ENCODE assay signal across 1 cellular context in the genomic region with DNA sequence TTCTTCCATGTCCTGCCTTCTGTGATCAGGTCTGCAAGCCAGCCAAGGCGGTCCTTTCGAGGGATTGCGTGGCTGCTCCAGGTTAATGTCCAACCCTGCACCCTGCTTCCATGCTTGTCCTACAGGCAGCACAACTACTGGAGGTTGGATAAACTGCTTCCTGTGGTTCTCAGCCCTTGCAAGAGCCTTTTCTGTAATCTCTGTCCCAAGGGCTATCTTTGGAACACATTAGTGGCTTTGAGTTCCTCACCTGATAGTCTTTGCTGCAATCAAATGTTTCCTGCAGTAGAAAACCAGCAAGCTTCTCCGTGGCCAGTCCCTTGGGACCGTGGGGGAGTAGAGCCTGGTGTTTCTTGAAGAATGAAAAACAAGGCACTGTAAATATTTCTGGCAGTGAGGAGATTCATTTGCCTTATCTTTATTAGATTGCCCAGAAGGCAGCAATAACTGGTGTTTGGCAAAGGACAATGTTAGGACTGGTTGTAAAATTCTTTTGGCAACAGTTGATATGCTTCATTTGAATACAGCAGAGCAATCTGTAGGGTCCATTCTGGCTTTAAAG.
TF ChIP-seq lines count a peak whose summit lies in the region.

No MANE protein-coding gene starts in this region.

TF ChIP-seq in HEK293, 187 proteins besides CTCF, POLR2A, EP300 and RAD21 (continued from another document and continues in another):
- TF ChIP-seq, protein P1, sequence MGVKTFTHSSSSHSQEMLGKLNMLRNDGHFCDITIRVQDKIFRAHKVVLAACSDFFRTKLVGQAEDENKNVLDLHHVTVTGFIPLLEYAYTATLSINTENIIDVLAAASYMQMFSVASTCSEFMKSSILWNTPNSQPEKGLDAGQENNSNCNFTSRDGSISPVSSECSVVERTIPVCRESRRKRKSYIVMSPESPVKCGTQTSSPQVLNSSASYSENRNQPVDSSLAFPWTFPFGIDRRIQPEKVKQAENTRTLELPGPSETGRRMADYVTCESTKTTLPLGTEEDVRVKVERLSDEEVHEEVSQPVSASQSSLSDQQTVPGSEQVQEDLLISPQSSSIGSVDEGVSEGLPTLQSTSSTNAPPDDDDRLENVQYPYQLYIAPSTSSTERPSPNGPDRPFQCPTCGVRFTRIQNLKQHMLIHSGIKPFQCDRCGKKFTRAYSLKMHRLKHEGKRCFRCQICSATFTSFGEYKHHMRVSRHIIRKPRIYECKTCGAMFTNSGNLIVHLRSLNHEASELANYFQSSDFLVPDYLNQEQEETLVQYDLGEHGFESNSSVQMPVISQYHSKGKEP (tag by site-specific recombination; IDR thresholded peaks at IDR 0.05): peak; percentile 90
- TF ChIP-seq ZNF776 (tag by site-specific recombination; IDR thresholded peaks at IDR 0.05; ENCODE audit: borderline replicate concordance): no peak
- no peak for TF ChIP-seq ZNF791 (tag by site-specific recombination; IDR thresholded peaks at IDR 0.05)
- TF ChIP-seq, protein P2, sequence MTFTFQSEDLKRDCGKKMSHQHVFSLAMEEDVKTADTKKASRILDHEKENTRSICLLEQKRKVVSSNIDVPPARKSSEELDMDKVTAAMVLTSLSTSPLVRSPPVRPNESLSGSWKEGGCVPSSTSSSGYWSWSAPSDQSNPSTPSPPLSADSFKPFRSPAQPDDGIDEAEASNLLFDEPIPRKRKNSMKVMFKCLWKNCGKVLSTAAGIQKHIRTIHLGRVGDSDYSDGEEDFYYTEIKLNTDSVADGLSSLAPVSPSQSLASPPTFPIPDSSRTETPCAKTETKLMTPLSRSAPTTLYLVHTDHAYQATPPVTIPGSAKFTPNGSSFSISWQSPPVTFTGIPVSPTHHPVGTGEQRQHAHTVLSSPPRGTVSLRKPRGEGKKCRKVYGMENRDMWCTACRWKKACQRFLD (tag by site-specific recombination; IDR thresholded peaks at IDR 0.05): no peak
- no peak for TF ChIP-seq ZBTB48 (tag by site-specific recombination; IDR thresholded peaks at IDR 0.05)
- no peak for TF ChIP-seq ZNF239 (tag by site-specific recombination; IDR thresholded peaks at IDR 0.05)
- TF ChIP-seq GLI2 (tag by site-specific recombination; IDR thresholded peaks at IDR 0.05; ENCODE audit: borderline replicate concordance, low read depth): no peak
- TF ChIP-seq, protein P3, sequence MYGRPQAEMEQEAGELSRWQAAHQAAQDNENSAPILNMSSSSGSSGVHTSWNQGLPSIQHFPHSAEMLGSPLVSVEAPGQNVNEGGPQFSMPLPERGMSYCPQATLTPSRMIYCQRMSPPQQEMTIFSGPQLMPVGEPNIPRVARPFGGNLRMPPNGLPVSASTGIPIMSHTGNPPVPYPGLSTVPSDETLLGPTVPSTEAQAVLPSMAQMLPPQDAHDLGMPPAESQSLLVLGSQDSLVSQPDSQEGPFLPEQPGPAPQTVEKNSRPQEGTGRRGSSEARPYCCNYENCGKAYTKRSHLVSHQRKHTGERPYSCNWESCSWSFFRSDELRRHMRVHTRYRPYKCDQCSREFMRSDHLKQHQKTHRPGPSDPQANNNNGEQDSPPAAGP (tag by site-specific recombination; IDR thresholded peaks at IDR 0.05): no peak
- TF ChIP-seq SCRT1 (tag by site-specific recombination; IDR thresholded peaks at IDR 0.05; ENCODE audit: borderline replicate concordance): peak; percentile 93
- TF ChIP-seq WT1 (tag by site-specific recombination; IDR thresholded peaks at IDR 0.05): no peak
- TF ChIP-seq ZNF354C (tag by site-specific recombination; IDR thresholded peaks at IDR 0.05; ENCODE audit: borderline replicate concordance, low read depth): no peak
- TF ChIP-seq, protein P4, sequence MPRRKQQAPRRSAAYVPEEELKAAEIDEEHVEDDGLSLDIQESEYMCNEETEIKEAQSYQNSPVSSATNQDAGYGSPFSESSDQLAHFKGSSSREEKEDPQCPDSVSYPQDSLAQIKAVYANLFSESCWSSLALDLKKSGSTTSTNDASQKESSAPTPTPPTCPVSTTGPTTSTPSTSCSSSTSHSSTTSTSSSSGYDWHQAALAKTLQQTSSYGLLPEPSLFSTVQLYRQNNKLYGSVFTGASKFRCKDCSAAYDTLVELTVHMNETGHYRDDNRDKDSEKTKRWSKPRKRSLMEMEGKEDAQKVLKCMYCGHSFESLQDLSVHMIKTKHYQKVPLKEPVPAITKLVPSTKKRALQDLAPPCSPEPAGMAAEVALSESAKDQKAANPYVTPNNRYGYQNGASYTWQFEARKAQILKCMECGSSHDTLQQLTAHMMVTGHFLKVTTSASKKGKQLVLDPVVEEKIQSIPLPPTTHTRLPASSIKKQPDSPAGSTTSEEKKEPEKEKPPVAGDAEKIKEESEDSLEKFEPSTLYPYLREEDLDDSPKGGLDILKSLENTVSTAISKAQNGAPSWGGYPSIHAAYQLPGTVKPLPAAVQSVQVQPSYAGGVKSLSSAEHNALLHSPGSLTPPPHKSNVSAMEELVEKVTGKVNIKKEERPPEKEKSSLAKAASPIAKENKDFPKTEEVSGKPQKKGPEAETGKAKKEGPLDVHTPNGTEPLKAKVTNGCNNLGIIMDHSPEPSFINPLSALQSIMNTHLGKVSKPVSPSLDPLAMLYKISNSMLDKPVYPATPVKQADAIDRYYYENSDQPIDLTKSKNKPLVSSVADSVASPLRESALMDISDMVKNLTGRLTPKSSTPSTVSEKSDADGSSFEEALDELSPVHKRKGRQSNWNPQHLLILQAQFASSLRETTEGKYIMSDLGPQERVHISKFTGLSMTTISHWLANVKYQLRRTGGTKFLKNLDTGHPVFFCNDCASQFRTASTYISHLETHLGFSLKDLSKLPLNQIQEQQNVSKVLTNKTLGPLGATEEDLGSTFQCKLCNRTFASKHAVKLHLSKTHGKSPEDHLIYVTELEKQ (tag by site-specific recombination; IDR thresholded peaks at IDR 0.05; ENCODE audit: borderline replicate concordance): no peak
- TF ChIP-seq ZNF112 (tag by site-specific recombination; IDR thresholded peaks at IDR 0.05): no peak
- TF ChIP-seq, protein P5, sequence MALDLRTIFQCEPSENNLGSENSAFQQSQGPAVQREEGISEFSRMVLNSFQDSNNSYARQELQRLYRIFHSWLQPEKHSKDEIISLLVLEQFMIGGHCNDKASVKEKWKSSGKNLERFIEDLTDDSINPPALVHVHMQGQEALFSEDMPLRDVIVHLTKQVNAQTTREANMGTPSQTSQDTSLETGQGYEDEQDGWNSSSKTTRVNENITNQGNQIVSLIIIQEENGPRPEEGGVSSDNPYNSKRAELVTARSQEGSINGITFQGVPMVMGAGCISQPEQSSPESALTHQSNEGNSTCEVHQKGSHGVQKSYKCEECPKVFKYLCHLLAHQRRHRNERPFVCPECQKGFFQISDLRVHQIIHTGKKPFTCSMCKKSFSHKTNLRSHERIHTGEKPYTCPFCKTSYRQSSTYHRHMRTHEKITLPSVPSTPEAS (tag by site-specific recombination; IDR thresholded peaks at IDR 0.05): no peak
- no peak for TF ChIP-seq ZNF350 (tag by site-specific recombination; IDR thresholded peaks at IDR 0.05)
- TF ChIP-seq HOXC10 (CRISPR knock-in tag; IDR thresholded peaks at IDR 0.05): no peak
- no peak for TF ChIP-seq ZFP69B (tag by site-specific recombination; IDR thresholded peaks at IDR 0.05)
- peak; percentile 97 for TF ChIP-seq TRIM28 (IDR thresholded peaks at IDR 0.05; ENCODE audit: borderline replicate concordance, low read length)
- TF ChIP-seq, protein P6, sequence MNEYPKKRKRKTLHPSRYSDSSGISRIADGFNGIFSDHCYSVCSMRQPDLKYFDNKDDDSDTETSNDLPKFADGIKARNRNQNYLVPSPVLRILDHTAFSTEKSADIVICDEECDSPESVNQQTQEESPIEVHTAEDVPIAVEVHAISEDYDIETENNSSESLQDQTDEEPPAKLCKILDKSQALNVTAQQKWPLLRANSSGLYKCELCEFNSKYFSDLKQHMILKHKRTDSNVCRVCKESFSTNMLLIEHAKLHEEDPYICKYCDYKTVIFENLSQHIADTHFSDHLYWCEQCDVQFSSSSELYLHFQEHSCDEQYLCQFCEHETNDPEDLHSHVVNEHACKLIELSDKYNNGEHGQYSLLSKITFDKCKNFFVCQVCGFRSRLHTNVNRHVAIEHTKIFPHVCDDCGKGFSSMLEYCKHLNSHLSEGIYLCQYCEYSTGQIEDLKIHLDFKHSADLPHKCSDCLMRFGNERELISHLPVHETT (tag by site-specific recombination; IDR thresholded peaks at IDR 0.05): no peak
- no peak for TF ChIP-seq MEIS1 (CRISPR knock-in tag; IDR thresholded peaks at IDR 0.05; ENCODE audit: borderline replicate concordance)
- TF ChIP-seq SCRT2 (tag by site-specific recombination; IDR thresholded peaks at IDR 0.05): no peak
- no peak for TF ChIP-seq ZNF549 (tag by site-specific recombination; IDR thresholded peaks at IDR 0.05)
- TF ChIP-seq, protein P7, sequence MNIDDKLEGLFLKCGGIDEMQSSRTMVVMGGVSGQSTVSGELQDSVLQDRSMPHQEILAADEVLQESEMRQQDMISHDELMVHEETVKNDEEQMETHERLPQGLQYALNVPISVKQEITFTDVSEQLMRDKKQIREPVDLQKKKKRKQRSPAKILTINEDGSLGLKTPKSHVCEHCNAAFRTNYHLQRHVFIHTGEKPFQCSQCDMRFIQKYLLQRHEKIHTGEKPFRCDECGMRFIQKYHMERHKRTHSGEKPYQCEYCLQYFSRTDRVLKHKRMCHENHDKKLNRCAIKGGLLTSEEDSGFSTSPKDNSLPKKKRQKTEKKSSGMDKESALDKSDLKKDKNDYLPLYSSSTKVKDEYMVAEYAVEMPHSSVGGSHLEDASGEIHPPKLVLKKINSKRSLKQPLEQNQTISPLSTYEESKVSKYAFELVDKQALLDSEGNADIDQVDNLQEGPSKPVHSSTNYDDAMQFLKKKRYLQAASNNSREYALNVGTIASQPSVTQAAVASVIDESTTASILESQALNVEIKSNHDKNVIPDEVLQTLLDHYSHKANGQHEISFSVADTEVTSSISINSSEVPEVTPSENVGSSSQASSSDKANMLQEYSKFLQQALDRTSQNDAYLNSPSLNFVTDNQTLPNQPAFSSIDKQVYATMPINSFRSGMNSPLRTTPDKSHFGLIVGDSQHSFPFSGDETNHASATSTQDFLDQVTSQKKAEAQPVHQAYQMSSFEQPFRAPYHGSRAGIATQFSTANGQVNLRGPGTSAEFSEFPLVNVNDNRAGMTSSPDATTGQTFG (tag by site-specific recombination; IDR thresholded peaks at IDR 0.05; ENCODE audit: borderline replicate concordance): no peak
- TF ChIP-seq RBAK (tag by site-specific recombination; IDR thresholded peaks at IDR 0.05): no peak
- TF ChIP-seq ZNF660 (tag by site-specific recombination; IDR thresholded peaks at IDR 0.05): no peak
- no peak for TF ChIP-seq EGR2 (tag by site-specific recombination; IDR thresholded peaks at IDR 0.05; ENCODE audit: low read depth)
- TF ChIP-seq, protein P8, sequence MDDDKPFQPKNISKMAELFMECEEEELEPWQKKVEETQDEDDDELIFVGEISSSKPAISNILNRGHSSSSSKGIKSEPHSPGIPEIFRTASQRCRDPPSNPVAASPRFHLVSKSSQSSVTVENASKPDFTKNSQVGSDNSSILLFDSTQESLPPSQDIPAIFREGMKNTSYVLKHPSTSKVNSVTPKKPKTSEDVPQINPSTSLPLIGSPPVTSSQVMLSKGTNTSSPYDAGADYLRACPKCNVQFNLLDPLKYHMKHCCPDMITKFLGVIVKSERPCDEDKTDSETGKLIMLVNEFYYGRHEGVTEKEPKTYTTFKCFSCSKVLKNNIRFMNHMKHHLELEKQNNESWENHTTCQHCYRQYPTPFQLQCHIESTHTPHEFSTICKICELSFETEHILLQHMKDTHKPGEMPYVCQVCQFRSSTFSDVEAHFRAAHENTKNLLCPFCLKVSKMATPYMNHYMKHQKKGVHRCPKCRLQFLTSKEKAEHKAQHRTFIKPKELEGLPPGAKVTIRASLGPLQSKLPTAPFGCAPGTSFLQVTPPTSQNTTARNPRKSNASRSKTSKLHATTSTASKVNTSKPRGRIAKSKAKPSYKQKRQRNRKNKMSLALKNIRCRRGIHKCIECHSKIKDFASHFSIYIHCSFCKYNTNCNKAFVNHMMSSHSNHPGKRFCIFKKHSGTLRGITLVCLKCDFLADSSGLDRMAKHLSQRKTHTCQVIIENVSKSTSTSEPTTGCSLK (tag by site-specific recombination; IDR thresholded peaks at IDR 0.05): no peak
- no peak for TF ChIP-seq ZNF221 (tag by site-specific recombination; IDR thresholded peaks at IDR 0.05; ENCODE audit: borderline replicate concordance)
- 0 out of 2 replicates have a peak, but pooled peaks have one; percentile 25 for TF ChIP-seq ZNF664 (tag by site-specific recombination; IDR thresholded peaks at IDR 0.05)
- no peak for TF ChIP-seq KLF10 (tag by site-specific recombination; IDR thresholded peaks at IDR 0.05)
- no peak for TF ChIP-seq GLIS2 (tag by site-specific recombination; IDR thresholded peaks at IDR 0.05)
- TF ChIP-seq ZNF501 (tag by site-specific recombination; IDR thresholded peaks at IDR 0.05): 0 out of 2 replicates have a peak, but pooled peaks have one; percentile 44
- no peak for TF ChIP-seq ZNF830 (tag by site-specific recombination; IDR thresholded peaks at IDR 0.05; ENCODE audit: low read depth)
- no peak for TF ChIP-seq ZNF274 (IDR thresholded peaks at IDR 0.05; ENCODE audit: low read length)
- TF ChIP-seq ZNF274 (tag by site-specific recombination; IDR thresholded peaks at IDR 0.05; ENCODE audit: borderline replicate concordance): no peak
- TF ChIP-seq, protein P9, sequence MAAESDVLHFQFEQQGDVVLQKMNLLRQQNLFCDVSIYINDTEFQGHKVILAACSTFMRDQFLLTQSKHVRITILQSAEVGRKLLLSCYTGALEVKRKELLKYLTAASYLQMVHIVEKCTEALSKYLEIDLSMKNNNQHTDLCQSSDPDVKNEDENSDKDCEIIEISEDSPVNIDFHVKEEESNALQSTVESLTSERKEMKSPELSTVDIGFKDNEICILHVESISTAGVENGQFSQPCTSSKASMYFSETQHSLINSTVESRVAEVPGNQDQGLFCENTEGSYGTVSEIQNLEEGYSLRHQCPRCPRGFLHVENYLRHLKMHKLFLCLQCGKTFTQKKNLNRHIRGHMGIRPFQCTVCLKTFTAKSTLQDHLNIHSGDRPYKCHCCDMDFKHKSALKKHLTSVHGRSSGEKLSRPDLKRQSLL (tag by site-specific recombination; IDR thresholded peaks at IDR 0.05): no peak
- TF ChIP-seq, protein P10, sequence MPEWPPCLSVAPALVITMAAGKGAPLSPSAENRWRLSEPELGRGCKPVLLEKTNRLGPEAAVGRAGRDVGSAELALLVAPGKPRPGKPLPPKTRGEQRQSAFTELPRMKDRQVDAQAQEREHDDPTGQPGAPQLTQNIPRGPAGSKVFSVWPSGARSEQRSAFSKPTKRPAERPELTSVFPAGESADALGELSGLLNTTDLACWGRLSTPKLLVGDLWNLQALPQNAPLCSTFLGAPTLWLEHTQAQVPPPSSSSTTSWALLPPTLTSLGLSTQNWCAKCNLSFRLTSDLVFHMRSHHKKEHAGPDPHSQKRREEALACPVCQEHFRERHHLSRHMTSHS (tag by site-specific recombination; IDR thresholded peaks at IDR 0.05): no peak
- TF ChIP-seq, protein P11, sequence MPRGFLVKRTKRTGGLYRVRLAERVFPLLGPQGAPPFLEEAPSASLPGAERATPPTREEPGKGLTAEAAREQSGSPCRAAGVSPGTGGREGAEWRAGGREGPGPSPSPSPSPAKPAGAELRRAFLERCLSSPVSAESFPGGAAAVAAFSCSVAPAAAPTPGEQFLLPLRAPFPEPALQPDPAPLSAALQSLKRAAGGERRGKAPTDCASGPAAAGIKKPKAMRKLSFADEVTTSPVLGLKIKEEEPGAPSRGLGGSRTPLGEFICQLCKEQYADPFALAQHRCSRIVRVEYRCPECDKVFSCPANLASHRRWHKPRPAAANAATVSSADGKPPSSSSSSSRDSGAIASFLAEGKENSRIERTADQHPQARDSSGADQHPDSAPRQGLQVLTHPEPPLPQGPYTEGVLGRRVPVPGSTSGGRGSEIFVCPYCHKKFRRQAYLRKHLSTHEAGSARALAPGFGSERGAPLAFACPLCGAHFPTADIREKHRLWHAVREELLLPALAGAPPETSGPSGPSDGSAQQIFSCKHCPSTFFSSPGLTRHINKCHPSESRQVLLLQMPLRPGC (tag by site-specific recombination; IDR thresholded peaks at IDR 0.05): no peak
- TF ChIP-seq ZNF624 (tag by site-specific recombination; IDR thresholded peaks at IDR 0.05): no peak
- TF ChIP-seq ZNF529 (tag by site-specific recombination; IDR thresholded peaks at IDR 0.05; ENCODE audit: insufficient replicate concordance): no peak
- no peak for TF ChIP-seq ZNF585B (tag by site-specific recombination; IDR thresholded peaks at IDR 0.05)
